In genomic region chr20:62806383-62807050, GRCh38 we compare ENCODE assay signal across 9 cellular contexts. TPM values are rescaled to one million over a fixed set of nuclear protein-coding genes. Genes with fewer than 3 reads are reported as not detected.
DNase-seq lines count a peak whose midpoint lies in the region; TF ChIP-seq lines count a peak whose summit lies in the region.
"Had no signal": no experiment of that assay in that cellular context is flagged by ENCODE, and none has a peak within 500 bp of the region (broad histone marks: within the 10 kb centered on the region; RNA-seq: fewer than 3 reads in every experiment).

No MANE protein-coding gene starts in this region.

- H3K27ac ChIP-seq in KMS-11 (no peak overlapping the region), neural cell (ENCODE audit: low read length) (no peak overlapping the region)

- H3K79me2 ChIP-seq in KMS-11 (ENCODE audit: insufficient read depth, low read depth) (peaks cover 24% of the 10 kb centered on the region), neural cell (replicated peaks; ENCODE audit: insufficient read depth, low read length) (peaks cover 3% of the 10 kb centered on the region)

- no peaks in the 10 kb centered on the region for H3F3A ChIP-seq in neural cell (ENCODE audit: insufficient read depth, low read length, poor library complexity, severe bottlenecking)

- no peaks in the 10 kb centered on the region for H4K20me1 ChIP-seq in KMS-11 (ENCODE audit: insufficient read depth)
- H4K20me1 ChIP-seq in neural cell (ENCODE audit: insufficient read depth): no peaks in the 10 kb centered on the region

- H3K36me3 ChIP-seq in BE2C (peaks cover 37% of the 10 kb centered on the region), KMS-11 (ENCODE audit: insufficient read depth) (no peaks in the 10 kb centered on the region; the same call in 1 of the 2 replicates), neural cell (ENCODE audit: insufficient read depth, low read length) (no peaks in the 10 kb centered on the region)

- H3K9ac ChIP-seq in KMS-11 (no peak overlapping the region), neural cell (ENCODE audit: low read length) (no peak overlapping the region)

- TF ChIP-seq CTCF in BE2C (IDR thresholded peaks at IDR 0.05; ENCODE audit: low read depth, low read length) (no peak), KMS-11 (conservative IDR thresholded peaks at IDR 0.05; ENCODE audit: low read depth, low read length) (no peak), cardiac fibroblast (IDR thresholded peaks at IDR 0.05; ENCODE audit: low read depth, low read length) (no peak), neural cell (IDR thresholded peaks at IDR 0.05; ENCODE audit: poor library complexity, severe bottlenecking) (no peak), lower leg skin (IDR thresholded peaks at IDR 0.05) (no peak)

- H3K4me1 ChIP-seq in BE2C: no peaks in the 10 kb centered on the region; the same call in 1 of the 2 replicates
- peaks cover 17% of the 10 kb centered on the region for H3K4me1 ChIP-seq in KMS-11 (ENCODE audit: low read depth, poor library complexity, severe bottlenecking)

- no peak for TF ChIP-seq EP300 in neural cell (conservative IDR thresholded peaks at IDR 0.05; ENCODE audit: poor library complexity, severe bottlenecking)

- DNase-seq in BE2C (no peak), cardiac fibroblast (ENCODE audit: low read depth in 2 of 2) (no peak), NCI-H2107 treated with DMSO at 0.1 percent for 48 hours (lab: John Stamatoyannopoulos, UW; ENCODE audit: unreplicated experiment) (no peak), lower leg skin (ENCODE audit: low spot score in 2 of 2) (no peak), NCI-H2081 (lab: John Stamatoyannopoulos, UW) (no peak), Ammon's horn (ENCODE audit: low spot score) (no peak)
- DNase-seq: NCI-H446 had no signal

- intact Hi-C loops in lower leg skin (cut with DNase I; ENCODE audit: low total_unique reads): loop anchor here (5.0 to 10.0 kb wide), 3 partner anchors 139 to 402 kb away; partner anchors contain the start of gene CABLES2

- 68 to 79% methylated on average over 11 of the region's 11 CpGs for WGBS in lower leg skin, 2 donors

- H3K27me3 ChIP-seq in BE2C (no peaks in the 10 kb centered on the region), KMS-11 (ENCODE audit: insufficient read depth, low read depth) (no peaks in the 10 kb centered on the region), neural cell (ENCODE audit: insufficient read depth, low read depth, low read length) (no peaks in the 10 kb centered on the region)

- no peak for TF ChIP-seq POLR2A in lower leg skin (IDR thresholded peaks at IDR 0.05)

- H3K4me2 ChIP-seq in KMS-11 (peak overlapping the region; percentile 92), neural cell (ENCODE audit: low read length) (no peak overlapping the region)

- TF ChIP-seq RAD21 in neural cell (conservative IDR thresholded peaks at IDR 0.05): no peak

- H3K4me3 ChIP-seq in BE2C (ENCODE audit: low read depth, low read length) (peak overlapping the region; percentile 63), KMS-11 (IDR thresholded peaks at IDR 0.05; ENCODE audit: insufficient read depth, low read depth, low read length) (no peak overlapping the region), cardiac fibroblast (replicated peaks in 1 of 2; ENCODE audit: low read depth in 2 of 2, low read length in 2 of 2) (peak overlapping the region; percentile 72 to 87), neural cell (ENCODE audit: low read length) (peak overlapping the region; percentile 67), lower leg skin (ENCODE audit: low read depth, poor library complexity, severe bottlenecking) (no peak overlapping the region)

- H2AFZ ChIP-seq in KMS-11 (ENCODE audit: low read depth): no peak overlapping the region
- H2AFZ ChIP-seq in neural cell (ENCODE audit: low read depth, low read length): no peak overlapping the region

- H3K9me3 ChIP-seq in BE2C (no peaks in the 10 kb centered on the region), neural cell (ENCODE audit: low read length) (no peaks in the 10 kb centered on the region)

- no peaks in the 10 kb centered on the region for H3K9me2 ChIP-seq in neural cell (ENCODE audit: insufficient read depth, low read length)

TF ChIP-seq in neural cell, 6 proteins besides CTCF, POLR2A, EP300 and RAD21:
- TF ChIP-seq REST (IDR thresholded peaks at IDR 0.05; ENCODE audit: borderline replicate concordance): no peak
- TF ChIP-seq TAF1 (IDR thresholded peaks at IDR 0.05; ENCODE audit: low read depth): no peak
- TF ChIP-seq SMC3 (conservative IDR thresholded peaks at IDR 0.05; ENCODE audit: poor library complexity): no peak
- no peak for TF ChIP-seq EZH2 (IDR thresholded peaks at IDR 0.05; ENCODE audit: borderline replicate concordance, insufficient read depth, low read length, poor library complexity, severe bottlenecking)
- no peak for TF ChIP-seq MXI1 (conservative IDR thresholded peaks at IDR 0.05; ENCODE audit: poor library complexity, severe bottlenecking)
- TF ChIP-seq POLR2AphosphoS5 (IDR thresholded peaks at IDR 0.05): no peak

RNA-seq across cellular contexts. Expression of gene OGFR, which starts 1.9 kb away (rescaled TPM):
- polyA plus RNA-seq in BE2C (2012; ENCODE audit: insufficient read depth, insufficient read length, low read depth): 138 TPM
- polyA plus RNA-seq in neural cell: 15.6 and 23.3 TPM in 2 replicates
- 22.3 and 26.5 TPM in 2 replicates for polyA minus RNA-seq in neural cell
- 10 to 100 TPM; 50.3 to 76.9 (median 58.5) TPM for total RNA-seq in lower leg skin

RNA-seq across cellular contexts. Expression of gene MRGBP, which starts 10.2 kb away (rescaled TPM):
- polyA plus RNA-seq in BE2C (2012; ENCODE audit: insufficient read depth, insufficient read length, low read depth): 28.1 TPM
- polyA plus RNA-seq in neural cell: 20.1 and 24.1 TPM in 2 replicates
- 23.3 and 24.1 TPM in 2 replicates for polyA minus RNA-seq in neural cell
- 10 to 100 TPM in 3 of 4 donors, 1 to 10 TPM in 1; 9.8 to 13.9 (median 10.2) TPM for total RNA-seq in lower leg skin

RNA-seq across cellular contexts. Expression of gene COL9A3, which starts 10.3 kb away (rescaled TPM):
- 5.9 TPM for polyA plus RNA-seq in BE2C (2012; ENCODE audit: insufficient read depth, insufficient read length, low read depth)
- polyA plus RNA-seq in neural cell: 1.0 and 3.1 TPM in 2 replicates
- polyA minus RNA-seq in neural cell: 0.58 TPM in 1 of 2 replicates, not detected in the other
- total RNA-seq in lower leg skin: 10 to 100 TPM in 2 of 4 donors, 1 to 10 TPM in 2; 5.6 to 14.1 (median 10.8) TPM

RNA-seq across cellular contexts. Expression of gene TCFL5, which starts 55.1 kb away (rescaled TPM):
- polyA plus RNA-seq in BE2C (2012; ENCODE audit: insufficient read depth, insufficient read length, low read depth): 8.8 TPM
- 9.1 and 9.8 TPM in 2 replicates for polyA plus RNA-seq in neural cell
- polyA minus RNA-seq in neural cell: 7.2 and 9.3 TPM in 2 replicates
- 10 to 100 TPM; 12.1 to 13.9 (median 13.1) TPM for total RNA-seq in lower leg skin

Comparison
In these comparisons a context has a peak if more than half of its experiments do, and no peak if none do; other contexts are left out.
1. H3K4me3 ChIP-seq: peak in BE2C (single experiment), cardiac fibroblast (2 of 2) and neural cell (single experiment); none in KMS-11 (single experiment) and lower leg skin (single experiment).